12 cellular contexts compared by ENCODE assay signal in the genomic region with DNA sequence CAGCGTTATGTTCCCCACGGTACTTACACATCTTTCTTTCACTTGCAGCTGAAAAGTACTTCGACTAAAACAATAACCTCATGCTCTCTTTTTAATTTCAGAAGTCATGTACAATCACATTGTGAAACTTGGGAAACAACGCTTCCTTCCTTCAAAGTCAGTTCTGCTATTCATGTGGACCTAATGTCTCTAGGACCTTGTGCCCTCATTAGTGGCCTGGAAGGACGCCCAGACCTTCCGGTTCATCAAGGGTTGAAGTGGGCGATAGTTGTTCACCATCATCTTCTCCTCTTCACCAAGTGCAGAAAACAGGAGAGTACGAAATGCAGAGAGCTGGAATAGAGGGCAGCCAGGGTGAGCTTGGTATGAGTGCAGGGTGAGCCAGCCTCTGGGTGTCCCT. TPM values are rescaled to one million over a fixed set of nuclear protein-coding genes. Genes with fewer than 3 reads are reported as not detected.
"Had no signal": no experiment of that assay in that cellular context is flagged by ENCODE, and none has a peak within 500 bp of the region (broad histone marks: within the 10 kb centered on the region; RNA-seq: fewer than 3 reads in every experiment).

No MANE protein-coding gene starts in this region.

RNA-seq across cellular contexts. Expression of a gene that starts 48.4 kb away (rescaled TPM):
- total RNA-seq: activated B cell treated with CpG ODN at 0.5 μM for 24 hours; activated CD4-positive, alpha-beta memory T cell treated with anti-CD3 and anti-CD28 coated beads for 36 hours; activated CD8-positive, alpha-beta memory T cell treated with anti-CD3 and anti-CD28 coated beads, Interleukin-2, amount 10 ng/mL, durations not matched to agents 7 days and 5 days; activated naive CD8-positive, alpha-beta T cell treated with anti-CD3 and anti-CD28 coated beads, Interleukin-2, amount 10 ng/mL, durations not matched to agents 7 days and 5 days; ascending aorta; cardiac muscle cell; K562; M059J; RPMI7951; SJCRH30; T-helper 17 cell had no signal
- polyA plus RNA-seq: adipose tissue, cardiac muscle cell, K562 had no signal
